Comparison of ENCODE assay signal across 18 cellular contexts in genomic region chr2:110219496-110220192, GRCh38. TPM values are rescaled to one million over a fixed set of nuclear protein-coding genes. Genes with fewer than 3 reads are reported as not detected.
DNase-seq lines count a peak whose midpoint lies in the region; ATAC-seq and TF ChIP-seq lines count a peak whose summit lies in the region.
"Had no signal": no experiment of that assay in that cellular context is flagged by ENCODE, and none has a peak within 500 bp of the region (broad histone marks: within the 10 kb centered on the region; RNA-seq: fewer than 3 reads in every experiment).

No MANE protein-coding gene starts in this region.

- H3K4me1 ChIP-seq in suprapubic skin (peaks cover 3% of the 10 kb centered on the region), right cardiac atrium (ENCODE audit: control insufficient read depth, insufficient read depth, low read length) (no peaks in the 10 kb centered on the region)
- H3K4me1 ChIP-seq: BLaER1 treated with 17β-estradiol and CSF1 and Interleukin-3, amounts not matched to agents 10 nM and 100 nM; lower lobe of right lung had no signal

- intact Hi-C loops in right cardiac atrium (cut with DNase I): no loop called here

- in situ Hi-C loops in astrocyte of the spinal cord (cut with HindIII; ENCODE audit: low sequenced_read_pairs): no loop called here

- H3K9me3 ChIP-seq in suprapubic skin (no peaks in the 10 kb centered on the region), right cardiac atrium (ENCODE audit: control insufficient read depth, low read length) (no peaks in the 10 kb centered on the region)
- H3K9me3 ChIP-seq: gastrocnemius medialis, lower lobe of right lung, thoracic aorta had no signal

- no peak for TF ChIP-seq EP300 in suprapubic skin (IDR thresholded peaks at IDR 0.05)

- TF ChIP-seq CTCF in HFF-Myc (IDR thresholded peaks at IDR 0.05; ENCODE audit: low read depth, low read length, missing control alignments) (no peak), astrocyte of the spinal cord (IDR thresholded peaks at IDR 0.05; ENCODE audit: low read depth, low read length) (no peak), fibroblast of the aortic adventitia (IDR thresholded peaks at IDR 0.05; ENCODE audit: insufficient read depth, low read length) (no peak), suprapubic skin (IDR thresholded peaks at IDR 0.05) (no peak)

- H3K27me3 ChIP-seq in suprapubic skin (peaks cover 5% of the 10 kb centered on the region), right cardiac atrium (ENCODE audit: control insufficient read depth, insufficient read depth) (no peaks in the 10 kb centered on the region)
- H3K27me3 ChIP-seq: BLaER1 treated with 17β-estradiol and CSF1 and Interleukin-3, amounts not matched to agents 10 nM and 100 nM; cardiac muscle cell; gastrocnemius medialis had no signal

- peak; percentile 29 for DNase-seq in HFF-Myc (ENCODE audit: extremely low read depth, low read depth)
- peak; percentile 76 for DNase-seq in astrocyte of the spinal cord (ENCODE audit: low read depth, low spot score)
- DNase-seq in fibroblast of the aortic adventitia (ENCODE audit: low read depth): peak; percentile 45
- no peak for DNase-seq in suprapubic skin (ENCODE audit: low spot score in 2 of 2)
- DNase-seq in NCI-H2171 (lab: John Stamatoyannopoulos, UW): no peak
- DNase-seq in stimulated activated CD4-positive, alpha-beta T cell treated with anti-CD3 and anti-CD28 coated beads, Interleukin-4, amount 100 ng/mL, for 1 hour: no peak
- no peak for DNase-seq in right cardiac atrium
- DNase-seq: activated CD4-positive, alpha-beta T cell treated with anti-CD3 and anti-CD28 coated beads, Interleukin-2, amount 50 U/mL, for 4 hours; activated naive CD4-positive, alpha-beta T cell treated with anti-CD3 and anti-CD28 coated beads, Interleukin-2, amount 10 ng/mL, durations not matched to agents 7 days and 5 days; gastrocnemius medialis; Kasumi-1; lower lobe of right lung; natural killer cell; NCI-H1417 treated with DMSO at 0.1 percent for 48 hours; posterior cingulate gyrus had no signal

- H3K4me3 ChIP-seq in HFF-Myc (replicated peaks; ENCODE audit: low read depth, low read length) (no peak overlapping the region), astrocyte of the spinal cord (ENCODE audit: low read depth, low read length) (no peak overlapping the region), fibroblast of the aortic adventitia (ENCODE audit: low read depth, low read length) (no peak overlapping the region), suprapubic skin (no peak overlapping the region), right cardiac atrium (ENCODE audit: low read length) (no peak overlapping the region)
- H3K4me3 ChIP-seq: BLaER1 treated with 17β-estradiol and CSF1 and Interleukin-3, amounts not matched to agents 10 nM and 100 nM; cardiac muscle cell; gastrocnemius medialis; lower lobe of right lung; thoracic aorta had no signal

- H3K27ac ChIP-seq in suprapubic skin (peak overlapping the region; percentile 15), right cardiac atrium (ENCODE audit: low read length) (no peak overlapping the region)
- H3K27ac ChIP-seq: BLaER1 treated with 17β-estradiol and CSF1 and Interleukin-3, amounts not matched to agents 10 nM and 100 nM; cardiac muscle cell; gastrocnemius medialis; lower lobe of right lung; thoracic aorta had no signal

- 12% methylated on average over 1 of the region's 1 CpG for WGBS in suprapubic skin
- 29% methylated on average over 1 of the region's 1 CpG for WGBS in right cardiac atrium

- H3K36me3 ChIP-seq in suprapubic skin: no peaks in the 10 kb centered on the region
- H3K36me3 ChIP-seq: BLaER1 treated with 17β-estradiol and CSF1 and Interleukin-3, amounts not matched to agents 10 nM and 100 nM; cardiac muscle cell; gastrocnemius medialis; lower lobe of right lung; thoracic aorta had no signal

- ATAC-seq in right cardiac atrium: no peak
- ATAC-seq: gastrocnemius medialis, lower lobe of right lung, natural killer cell had no signal

- TF ChIP-seq POLR2A in suprapubic skin (IDR thresholded peaks at IDR 0.05): no peak

RNA-seq across cellular contexts. Expression of gene MTLN, which starts 7.3 kb away (rescaled TPM):
- 38.6 and 51.1 TPM in 2 replicates for total RNA-seq in fibroblast of the aortic adventitia (ENCODE audit: low replicate concordance)
- total RNA-seq in suprapubic skin: 10 to 100 TPM; 28.3 to 96.5 (median 51.6) TPM
- total RNA-seq in right cardiac atrium: 100 to 1,000 TPM; 113 to 142 (median 135) TPM
- polyA plus RNA-seq in right cardiac atrium: 565 TPM

RNA-seq across cellular contexts. Expression of gene NPHP1, which starts 14.8 kb away (rescaled TPM):
- total RNA-seq in fibroblast of the aortic adventitia (ENCODE audit: low replicate concordance) (11.8 and 11.9 TPM in 2 replicates), suprapubic skin (1 to 10 TPM; 1.9 to 6.5 (median 3.2) TPM), right cardiac atrium (1 to 10 TPM; 4.7 to 6.6 (median 4.8) TPM)
- polyA plus RNA-seq in right cardiac atrium: 4.9 TPM

Comparison
In these comparisons a context has a peak if more than half of its experiments do, and no peak if none do; other contexts are left out.
1. DNase-seq: peak in HFF-Myc (single experiment), astrocyte of the spinal cord (single experiment) and fibroblast of the aortic adventitia (single experiment); none in suprapubic skin (0 of 2), NCI-H2171 (single experiment), stimulated activated CD4-positive, alpha-beta T cell treated with anti-CD3 and anti-CD28 coated beads, Interleukin-4, amount 100 ng/mL, for 1 hour (single experiment) and right cardiac atrium (0 of 3).